Comparison of ENCODE assay signal across 16 cellular contexts in the genomic region with DNA sequence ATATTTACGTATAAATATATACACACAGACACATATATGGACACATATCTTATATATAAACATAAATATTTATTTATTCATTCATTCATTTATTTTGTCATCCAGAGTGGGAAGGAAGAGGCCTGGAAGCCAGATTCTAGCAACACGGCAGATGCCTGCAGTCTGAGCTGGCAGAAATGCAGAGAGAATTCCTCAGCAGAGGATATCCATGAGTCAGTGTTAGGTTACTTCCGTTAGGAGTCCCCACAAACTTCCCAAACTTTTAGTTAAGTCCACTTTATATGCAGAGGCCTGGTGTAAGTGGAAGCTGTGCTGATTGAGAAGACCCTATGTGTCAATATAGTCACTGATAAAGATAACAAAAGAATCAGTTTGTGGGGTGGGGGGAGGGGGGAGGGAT.
A peak's percentile ranks its signal among the peaks of the same experiment; 100 is the strongest.
DNase-seq lines count a peak whose midpoint lies in the region; ATAC-seq, FAIRE-seq and TF ChIP-seq lines count a peak whose summit lies in the region.
"Had no signal": no experiment of that assay in that cellular context is flagged by ENCODE, and none has a peak within 500 bp of the region (broad histone marks: within the 10 kb centered on the region; RNA-seq: fewer than 3 reads in every experiment).

No MANE protein-coding gene starts in this region.

- peaks cover 0 to 4% (median 2%) of the 10 kb centered on the region in 5 donors for H3K9me3 Mint-ChIP-seq in CD8-positive, alpha-beta memory T cell

- no peak overlapping the region for H2AFZ ChIP-seq in mammary epithelial cell (ENCODE audit: low read depth, low read length)

- H3K9me3 ChIP-seq in mammary epithelial cell (replicated peaks; ENCODE audit: insufficient read depth, low read length) (no peaks in the 10 kb centered on the region), vagina (no peaks in the 10 kb centered on the region)
- H3K9me3 ChIP-seq in CD8-positive, alpha-beta memory T cell (ENCODE audit: low read length) = no peaks in the 10 kb centered on the region
- H3K9me3 ChIP-seq: heart right ventricle had no signal

- intact Hi-C loops in mammary epithelial cell (cut with micrococcal nuclease) (no loop called here), vagina (cut with DNase I) (no loop called here)

- no peaks in the 10 kb centered on the region for H3K36me3 Mint-ChIP-seq in CD8-positive, alpha-beta memory T cell
- H3K36me3 Mint-ChIP-seq: activated naive CD8-positive, alpha-beta T cell had no signal

- WGBS in mammary epithelial cell (ENCODE audit: low coverage, missing lambda C conversion rate) = 37% methylated on average over 3 of the region's 3 CpGs

- POLR2A ChIA-PET in CD8-positive, alpha-beta memory T cell (lab: Charles Lee) = no interaction called here

- no peak for FAIRE-seq in HTR-8/SVneo (lab: Jason Lieb, UNC)
- FAIRE-seq: HepG2 had no signal

- no peak overlapping the region for H3K9ac ChIP-seq in mammary epithelial cell (ENCODE audit: insufficient read depth, low read length)

- CTCF ChIA-PET in mammary epithelial cell (lab: Charles Lee; ENCODE audit: low non-redundant PET) = interaction anchor here (0.6 kb wide), 1 partner anchor 29 kb away, joined by 3 read pairs; no protein-coding TSS in a partner anchor
- CTCF ChIA-PET in CD8-positive, alpha-beta memory T cell (lab: Charles Lee) = no interaction called here

- ATAC-seq in GM18868 (IDR thresholded peaks at IDR 0.05; ENCODE audit: unreplicated experiment) = no peak
- ATAC-seq: HCT116, heart right ventricle, HepG2 had no signal

- peaks cover 0 to 1% of the 10 kb centered on the region in 2 donors for H3K27me3 Mint-ChIP-seq in CD8-positive, alpha-beta memory T cell
- H3K27me3 Mint-ChIP-seq: activated naive CD8-positive, alpha-beta T cell; B cell had no signal

- BruUV-seq in mammary epithelial cell (replicated peaks; lab: Mats Ljungman, UMichigan) = no TSS peak

- H3K4me1 Mint-ChIP-seq in CD8-positive, alpha-beta memory T cell = no peaks in the 10 kb centered on the region
- H3K4me1 Mint-ChIP-seq: B cell had no signal

- H3K4me1 ChIP-seq in mammary epithelial cell (ENCODE audit: insufficient read depth, low read length) = peaks cover 12% of the 10 kb centered on the region
- H3K4me1 ChIP-seq in CD8-positive, alpha-beta memory T cell (ENCODE audit: insufficient read depth, low read length) = no peaks in the 10 kb centered on the region
- no peaks in the 10 kb centered on the region for H3K4me1 ChIP-seq in vagina

- TF ChIP-seq CTCF in mammary epithelial cell (conservative IDR thresholded peaks at IDR 0.05 in 1 of 2, IDR thresholded peaks at IDR 0.05 in 1 of 2; ENCODE audit: extremely low read depth in 1 of 2, insufficient read depth in 1 of 2, low read depth in 1 of 2, low read length in 2 of 2) = no peak
- TF ChIP-seq CTCF in vagina (IDR thresholded peaks at IDR 0.05) = no peak

- H3K4me3 Mint-ChIP-seq in CD8-positive, alpha-beta memory T cell = no peak overlapping the region
- H3K4me3 Mint-ChIP-seq: activated naive CD8-positive, alpha-beta T cell; B cell had no signal

- H3K27me3 ChIP-seq in mammary epithelial cell (ENCODE audit: insufficient read depth, low read length) (no peaks in the 10 kb centered on the region), vagina (no peaks in the 10 kb centered on the region)
- no peaks in the 10 kb centered on the region for H3K27me3 ChIP-seq in CD8-positive, alpha-beta memory T cell (ENCODE audit: insufficient read depth, low read length, poor library complexity, severe bottlenecking)
- H3K27me3 ChIP-seq: heart right ventricle had no signal

- DNase-seq in AG08396 (ENCODE audit: low spot score) (peak; percentile 81), HTR-8/SVneo (ENCODE audit: insufficient read length, low spot score) (peak; percentile 66), mammary epithelial cell (peak; percentile 60), islet precursor cell (peak; percentile 77), NCI-H1417 treated with DMSO at 0.1 percent for 48 hours (lab: John Stamatoyannopoulos, UW) (no peak), vagina (ENCODE audit: extremely low spot score in 2 of 2) (no peak)
- no peak for DNase-seq in CD8-positive, alpha-beta memory T cell
- DNase-seq: heart right ventricle, NCI-H1105 treated with DMSO at 0.1 percent for 48 hours, NCI-H510A treated with DMSO at 0.1 percent for 48 hours, RPMI8226 had no signal

- H3K4me3 ChIP-seq in mammary epithelial cell (replicated peaks in 1 of 3; ENCODE audit: insufficient read depth in 1 of 3, low read depth in 2 of 3, low read length in 3 of 3) (no peak overlapping the region), vagina (no peak overlapping the region)
- H3K4me3 ChIP-seq in CD8-positive, alpha-beta memory T cell (ENCODE audit: low read length) = no peak overlapping the region
- H3K4me3 ChIP-seq: heart right ventricle had no signal

- no peaks in the 10 kb centered on the region for H3K79me2 ChIP-seq in mammary epithelial cell (ENCODE audit: insufficient read depth, low read length)

- in situ Hi-C loops in mammary epithelial cell (cut with MboI; ENCODE audit: low sequenced_read_pairs in 2 of 2) = no loop called here

- H3K36me3 ChIP-seq in mammary epithelial cell (ENCODE audit: insufficient read depth, low read length) = no peaks in the 10 kb centered on the region
- no peaks in the 10 kb centered on the region for H3K36me3 ChIP-seq in CD8-positive, alpha-beta memory T cell (ENCODE audit: insufficient read depth, low read length)
- no peaks in the 10 kb centered on the region for H3K36me3 ChIP-seq in vagina

- no peak overlapping the region for H3K27ac Mint-ChIP-seq in CD8-positive, alpha-beta memory T cell
- H3K27ac Mint-ChIP-seq: activated naive CD8-positive, alpha-beta T cell; B cell had no signal

- no peak for TF ChIP-seq POLR2A in vagina (IDR thresholded peaks at IDR 0.05)

- H3K4me2 ChIP-seq in mammary epithelial cell (ENCODE audit: insufficient read depth, low read depth, low read length) = peak overlapping the region; percentile 8

- H4K20me1 ChIP-seq in mammary epithelial cell (ENCODE audit: insufficient read depth, low read length) = no peaks in the 10 kb centered on the region

- dilution Hi-C loops in mammary epithelial cell (cut with HindIII; ENCODE audit: low sequenced_read_pairs) = no loop called here

- H3K27ac ChIP-seq in mammary epithelial cell (ENCODE audit: insufficient read depth, low read depth, low read length) = no peak overlapping the region
- H3K27ac ChIP-seq in CD8-positive, alpha-beta memory T cell (ENCODE audit: low read depth, low read length) = no peak overlapping the region
- no peak overlapping the region for H3K27ac ChIP-seq in vagina
- H3K27ac ChIP-seq: heart right ventricle had no signal

Comparison
In these comparisons a context has a peak if more than half of its experiments do, and no peak if none do; other contexts are left out.
1. DNase-seq: peak in AG08396 (single experiment), HTR-8/SVneo (single experiment), mammary epithelial cell (single experiment) and islet precursor cell (single experiment); none in CD8-positive, alpha-beta memory T cell (0 of 5), NCI-H1417 treated with DMSO at 0.1 percent for 48 hours (single experiment) and vagina (0 of 2).